In genomic region chr11:6251120-6251733, GRCh38 we compare ENCODE assay signal across 8 cellular contexts. TPM values are rescaled to one million over a fixed set of nuclear protein-coding genes. Genes with fewer than 3 reads are reported as not detected.
A peak's percentile ranks its signal among the peaks of the same experiment; 100 is the strongest.
DNase-seq lines count a peak whose midpoint lies in the region; ATAC-seq and TF ChIP-seq lines count a peak whose summit lies in the region.

No MANE protein-coding gene starts in this region.

- H3K79me2 ChIP-seq in neural progenitor cell (ENCODE audit: low read depth) = no peaks in the 10 kb centered on the region

- no peak overlapping the region for H3K4me3 ChIP-seq in neural progenitor cell

- peak overlapping the region; percentile 51 for H2AFZ ChIP-seq in neural progenitor cell (replicated peaks)

- H3K36me3 ChIP-seq in neural progenitor cell = no peaks in the 10 kb centered on the region

- H3F3A ChIP-seq in neural progenitor cell (ENCODE audit: low read depth) = no peaks in the 10 kb centered on the region

- peak; percentile 49 for ATAC-seq in GM18519 (IDR thresholded peaks at IDR 0.05; ENCODE audit: low FRiP score, unreplicated experiment)
- peak; percentile 82 for ATAC-seq in HG03159 (IDR thresholded peaks at IDR 0.05; ENCODE audit: unreplicated experiment)

- H3K27ac Mint-ChIP-seq in neural progenitor cell = no peak overlapping the region

- H3K4me1 ChIP-seq in neural progenitor cell = peaks cover 9% of the 10 kb centered on the region

- no peaks in the 10 kb centered on the region for H3K36me3 Mint-ChIP-seq in neural progenitor cell

- no peak overlapping the region for H3K4me2 ChIP-seq in neural progenitor cell

- peak; percentile 88 for TF ChIP-seq CTCF in neural progenitor cell (IDR thresholded peaks at IDR 0.05)

- no peaks in the 10 kb centered on the region for H3K9me3 ChIP-seq in neural progenitor cell (ENCODE audit: low read depth)

- H3K9ac ChIP-seq in neural progenitor cell = no peak overlapping the region

- DNase-seq in Ammon's horn (ENCODE audit: low spot score) = peak; percentile 51
- DNase-seq in NCI-H748 treated with DMSO at 0.1 percent for 48 hours (lab: John Stamatoyannopoulos, UW) = peak; percentile 69
- peak; percentile 66 to 77 for DNase-seq in activated T-cell treated with anti-CD3 and anti-CD28 coated beads, Interleukin-2, amount 50 U/mL, for 48 hours
- DNase-seq in fibroblast of the conjunctiva (ENCODE audit: low read depth) = peak; percentile 30
- DNase-seq in neural progenitor cell (ENCODE audit: low spot score) = peak; percentile 85
- no peak for DNase-seq in GDM1 (lab: John Stamatoyannopoulos, UW)

- H3K4me1 Mint-ChIP-seq in neural progenitor cell = no peaks in the 10 kb centered on the region

- H4K20me1 ChIP-seq in neural progenitor cell (ENCODE audit: low read depth) = no peaks in the 10 kb centered on the region

- no peak overlapping the region for H3K4me3 Mint-ChIP-seq in neural progenitor cell

- H3K27me3 ChIP-seq in neural progenitor cell = peaks cover 15% of the 10 kb centered on the region

- H3K27ac ChIP-seq in neural progenitor cell = no peak overlapping the region

- no peaks in the 10 kb centered on the region for H3K9me3 Mint-ChIP-seq in neural progenitor cell

- peaks cover 2% of the 10 kb centered on the region for H3K27me3 Mint-ChIP-seq in neural progenitor cell (ENCODE audit: insufficient read depth, low read depth)

RNA-seq across cellular contexts. Expression of gene CCKBR, which starts 8.4 kb away (rescaled TPM):
- total RNA-seq in neural progenitor cell (ENCODE audit: low replicate concordance) = 8.2 and 14.3 TPM in 2 replicates

RNA-seq across cellular contexts. Expression of gene CNGA4, which starts 12.3 kb away (rescaled TPM):
- 0.15 TPM in 1 of 2 replicates, not detected in the other for total RNA-seq in neural progenitor cell (ENCODE audit: low replicate concordance)

RNA-seq across cellular contexts. Expression of gene FHIP1B, which starts 16.8 kb away (rescaled TPM):
- total RNA-seq in neural progenitor cell (ENCODE audit: low replicate concordance) = 12.0 and 38.7 TPM in 2 replicates

RNA-seq across cellular contexts. Expression of gene C11orf42, which starts 45.9 kb away (rescaled TPM):
- not detected in 2 replicates for total RNA-seq in neural progenitor cell (ENCODE audit: low replicate concordance)

RNA-seq across cellular contexts. Expression of gene OR52W1, which starts 52.2 kb away (rescaled TPM):
- total RNA-seq in neural progenitor cell (ENCODE audit: low replicate concordance) = not detected in 2 replicates
